ENCODE assay signal across 1 cellular context in genomic region chr11:17272823-17273222, GRCh38.
TF ChIP-seq lines count a peak whose summit lies in the region.

No MANE protein-coding gene starts in this region.

TF ChIP-seq in H1, 55 proteins besides CTCF, POLR2A, EP300 and RAD21:
- TF ChIP-seq NANOG (IDR thresholded peaks at IDR 0.05; ENCODE audit: insufficient read depth, low read depth, low read length, poor library complexity, severe bottlenecking) (no peak), MAFK (IDR thresholded peaks at IDR 0.05; ENCODE audit: low read depth, low read length) (no peak), NRF1 (IDR thresholded peaks at IDR 0.05; ENCODE audit: low read depth, low read length) (no peak), GTF2F1 (IDR thresholded peaks at IDR 0.05; ENCODE audit: borderline replicate concordance, low read depth, low read length) (no peak), JUND (IDR thresholded peaks at IDR 0.05; ENCODE audit: low read length) (no peak)
